Comparison of ENCODE assay signal across 22 cellular contexts in the genomic region with DNA sequence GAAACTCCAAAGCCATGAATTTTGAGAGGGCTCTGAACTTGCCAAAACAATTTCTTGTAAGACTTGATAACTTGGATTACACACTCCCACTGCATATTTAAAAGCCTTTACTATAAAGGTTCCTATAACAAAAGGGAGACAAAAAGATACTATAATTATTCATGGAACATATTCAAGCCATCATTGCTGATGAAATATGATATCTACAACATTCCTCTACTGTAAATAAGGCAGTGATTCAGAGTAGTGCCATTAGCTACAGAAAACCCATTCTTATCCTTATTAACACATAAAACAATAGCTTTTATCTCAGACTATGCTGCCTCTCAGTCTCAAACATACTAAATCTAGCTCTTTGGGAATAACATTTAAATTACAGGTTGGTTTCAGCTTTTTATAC.
A peak's percentile ranks its signal among the peaks of the same experiment; 100 is the strongest.
DNase-seq lines count a peak whose midpoint lies in the region; ATAC-seq and TF ChIP-seq lines count a peak whose summit lies in the region.
"Had no signal": no experiment of that assay in that cellular context is flagged by ENCODE, and none has a peak within 500 bp of the region (broad histone marks: within the 10 kb centered on the region; RNA-seq: fewer than 3 reads in every experiment).

No MANE protein-coding gene starts in this region.

- no peaks in the 10 kb centered on the region for H3K9me3 ChIP-seq in hepatocyte (ENCODE audit: low read depth)
- no peaks in the 10 kb centered on the region for H3K9me3 ChIP-seq in spleen
- H3K9me3 ChIP-seq: body of pancreas, prostate gland, tibial artery had no signal

- H3K4me1 Mint-ChIP-seq in brain, result peaks cover 62% of the 10 kb centered on the region
- H3K4me1 Mint-ChIP-seq: activated naive CD4-positive, alpha-beta T cell treated with anti-CD3 and anti-CD28 coated beads, Interleukin-2, amount 50 U/mL, for 24 hours; nephron progenitor cell had no signal

- no peak for TF ChIP-seq POLR2A in spleen (IDR thresholded peaks at IDR 0.05)

- intact Hi-C loops in spleen (cut with DNase I; ENCODE audit: low total_unique reads), result no loop called here

- H3K4me2 ChIP-seq in hepatocyte, result no peak overlapping the region

- no peak overlapping the region for H2AFZ ChIP-seq in hepatocyte

- H3K9me2 ChIP-seq in hepatocyte (replicated peaks; ENCODE audit: insufficient read depth), result no peaks in the 10 kb centered on the region

- H3K79me2 ChIP-seq in hepatocyte, result no peaks in the 10 kb centered on the region

- no peak for TF ChIP-seq RAD21 in Ishikawa (IDR thresholded peaks at IDR 0.05; ENCODE audit: low read depth)

- TF ChIP-seq EP300 in Ishikawa (IDR thresholded peaks at IDR 0.05; ENCODE audit: borderline replicate concordance), result no peak

- TF ChIP-seq CTCF in brain (conservative IDR thresholded peaks at IDR 0.05) (no peak), hepatocyte (IDR thresholded peaks at IDR 0.05; ENCODE audit: poor library complexity) (no peak), spleen (IDR thresholded peaks at IDR 0.05 in 8 of 11, conservative IDR thresholded peaks at IDR 0.05 in 3 of 11) (no peak)

- H3K4me1 ChIP-seq in hepatocyte (ENCODE audit: insufficient read depth) (peaks cover 7% of the 10 kb centered on the region), spleen (no peaks in the 10 kb centered on the region)
- H3K4me1 ChIP-seq: body of pancreas, prostate gland had no signal

- H3K27me3 ChIP-seq in hepatocyte (no peaks in the 10 kb centered on the region), spleen (replicated peaks in 1 of 7) (no peaks in the 10 kb centered on the region)
- H3K27me3 ChIP-seq: body of pancreas, dorsolateral prefrontal cortex, tibial artery had no signal

- peak overlapping the region; percentile 25 for H3K27ac ChIP-seq in hepatocyte
- no peak overlapping the region for H3K27ac ChIP-seq in spleen
- H3K27ac ChIP-seq: body of pancreas, dorsolateral prefrontal cortex, prostate gland, tibial artery had no signal

- H4K20me1 ChIP-seq in hepatocyte (ENCODE audit: insufficient read depth, poor library complexity, severe bottlenecking), result no peaks in the 10 kb centered on the region

- no peaks in the 10 kb centered on the region for H3K36me3 Mint-ChIP-seq in brain
- H3K36me3 Mint-ChIP-seq: activated naive CD4-positive, alpha-beta T cell treated with anti-CD3 and anti-CD28 coated beads, Interleukin-2, amount 50 U/mL, for 24 hours had no signal

- peak overlapping the region in 2 of 5 experiments; percentile 24 to 72 for H3K4me3 Mint-ChIP-seq in brain
- H3K4me3 Mint-ChIP-seq: activated naive CD4-positive, alpha-beta T cell treated with anti-CD3 and anti-CD28 coated beads, Interleukin-2, amount 50 U/mL, for 24 hours; nephron progenitor cell had no signal

- peaks cover 0 to 8% (median 0%) of the 10 kb centered on the region in 5 experiments for H3K9me3 Mint-ChIP-seq in brain
- H3K9me3 Mint-ChIP-seq: activated naive CD4-positive, alpha-beta T cell treated with anti-CD3 and anti-CD28 coated beads, Interleukin-2, amount 50 U/mL, for 24 hours; nephron progenitor cell had no signal

- H3K4me3 ChIP-seq in hepatocyte (no peak overlapping the region), spleen (no peak overlapping the region)
- H3K4me3 ChIP-seq: body of pancreas, dorsolateral prefrontal cortex, prostate gland, tibial artery had no signal

- peak overlapping the region in 4 of 5 experiments; percentile 59 to 91 (median 81) for H3K27ac Mint-ChIP-seq in brain
- H3K27ac Mint-ChIP-seq: activated naive CD4-positive, alpha-beta T cell treated with anti-CD3 and anti-CD28 coated beads, Interleukin-2, amount 50 U/mL, for 24 hours; nephron progenitor cell had no signal

- DNase-seq in hepatocyte (ENCODE audit: low spot score) (no peak), spleen (no peak), NCI-H2081 (lab: John Stamatoyannopoulos, UW) (no peak), cerebellum (ENCODE audit: low spot score) (no peak)
- DNase-seq: activated CD8-positive, alpha-beta memory T cell treated with anti-CD3 and anti-CD28 coated beads for 24 hours; activated T-cell treated with anti-CD3 and anti-CD28 coated beads, Interleukin-2, amount 50 U/mL, for 48 hours; body of pancreas; DMS79; dorsolateral prefrontal cortex; NCI-H1105 treated with DMSO at 0.1 percent for 48 hours; NCI-H526; nephron progenitor cell; small intestine; stimulated activated CD4-positive, alpha-beta T cell treated with anti-CD3 and anti-CD28 coated beads, Interleukin-2, amount 100 ng/mL, for 48 hours; stimulated activated naive CD8-positive, alpha-beta T cell treated with anti-CD3 and anti-CD28 coated beads, Interleukin-15, Interleukin-2, amounts not matched to agents 100 U/mL and 50 U/mL, for 24 hours; SW 1271; tibial artery had no signal

- H3K36me3 ChIP-seq in hepatocyte (replicated peaks; ENCODE audit: insufficient read depth, low read depth) (no peaks in the 10 kb centered on the region), spleen (no peaks in the 10 kb centered on the region)
- H3K36me3 ChIP-seq: prostate gland, tibial artery had no signal

- ATAC-seq in HG03095 (IDR thresholded peaks at IDR 0.05; ENCODE audit: unreplicated experiment), result no peak
- ATAC-seq: body of pancreas; stimulated activated naive CD8-positive, alpha-beta T cell treated with anti-CD3 and anti-CD28 coated beads, Interleukin-15, Interleukin-2, amounts not matched to agents 100 U/mL and 50 U/mL, for 24 hours had no signal

- H3K27me3 Mint-ChIP-seq in brain, result peaks cover 4% of the 10 kb centered on the region
- H3K27me3 Mint-ChIP-seq: activated naive CD4-positive, alpha-beta T cell treated with anti-CD3 and anti-CD28 coated beads, Interleukin-2, amount 50 U/mL, for 24 hours had no signal

TF ChIP-seq in Ishikawa, 13 proteins besides CTCF, POLR2A, EP300 and RAD21:
- TF ChIP-seq FOXM1 (IDR thresholded peaks at IDR 0.05; ENCODE audit: borderline replicate concordance, low read depth), result 0 out of 2 replicates have a peak, but pooled peaks have one; percentile 8
- no peak for TF ChIP-seq NFIC (IDR thresholded peaks at IDR 0.05)
TF ChIP-seq in Ishikawa: peak in this region for 1.
